ENCODE assay signal across 13 cellular contexts in genomic region chr17:39139137-39139516, GRCh38. TPM values are rescaled to one million over a fixed set of nuclear protein-coding genes. Genes with fewer than 3 reads are reported as not detected.
A peak's percentile ranks its signal among the peaks of the same experiment; 100 is the strongest.
DNase-seq lines count a peak whose midpoint lies in the region; ATAC-seq lines count a peak whose summit lies in the region.
"Had no signal": no experiment of that assay in that cellular context is flagged by ENCODE, and none has a peak within 500 bp of the region (broad histone marks: within the 10 kb centered on the region; RNA-seq: fewer than 3 reads in every experiment).

No MANE protein-coding gene starts in this region.

- H3K4me3 Mint-ChIP-seq in effector memory CD8-positive, alpha-beta T cell = no peak overlapping the region
- H3K4me3 Mint-ChIP-seq in activated T-helper 1 cell treated with anti-CD3 and anti-CD28 coated beads, Interleukin-12 subunit alpha, Interleukin-12 subunit beta, Interleukin-2, Interleukin-4 antibody, amounts not matched to agents 30 ng/mL and 10 ng/mL and 1 ng/mL, durations not matched to agents 14 hours and 24 hours and 36 hours = no peak overlapping the region
- H3K4me3 Mint-ChIP-seq: activated CD4-positive, alpha-beta T cell treated with anti-CD3 and anti-CD28 coated beads for 36 hours had no signal

- no peaks in the 10 kb centered on the region for H3K9me3 Mint-ChIP-seq in effector memory CD8-positive, alpha-beta T cell
- H3K9me3 Mint-ChIP-seq in activated T-helper 1 cell treated with anti-CD3 and anti-CD28 coated beads, Interleukin-12 subunit alpha, Interleukin-12 subunit beta, Interleukin-2, Interleukin-4 antibody, amounts not matched to agents 30 ng/mL and 10 ng/mL and 1 ng/mL, durations not matched to agents 14 hours and 24 hours and 36 hours = no peaks in the 10 kb centered on the region

- peaks cover 5 to 6% of the 10 kb centered on the region in 2 donors for H3K4me1 Mint-ChIP-seq in effector memory CD8-positive, alpha-beta T cell (ENCODE audit: low read depth in 2 of 2)
- H3K4me1 Mint-ChIP-seq in activated T-helper 1 cell treated with anti-CD3 and anti-CD28 coated beads, Interleukin-12 subunit alpha, Interleukin-12 subunit beta, Interleukin-2, Interleukin-4 antibody, amounts not matched to agents 30 ng/mL and 10 ng/mL and 1 ng/mL, durations not matched to agents 14 hours and 24 hours and 36 hours (ENCODE audit: low read depth) = no peaks in the 10 kb centered on the region

- intact Hi-C loops in activated T-helper 1 cell treated with anti-CD3 and anti-CD28 coated beads, Interleukin-12 subunit alpha, Interleukin-12 subunit beta, Interleukin-2, Interleukin-4 antibody, amounts not matched to agents 30 ng/mL and 10 ng/mL and 1 ng/mL, durations not matched to agents 14 hours and 24 hours and 36 hours (cut with micrococcal nuclease) = no loop called here

- H3K36me3 Mint-ChIP-seq in effector memory CD8-positive, alpha-beta T cell (ENCODE audit: insufficient read depth) = no peaks in the 10 kb centered on the region
- H3K36me3 Mint-ChIP-seq in activated T-helper 1 cell treated with anti-CD3 and anti-CD28 coated beads, Interleukin-12 subunit alpha, Interleukin-12 subunit beta, Interleukin-2, Interleukin-4 antibody, amounts not matched to agents 30 ng/mL and 10 ng/mL and 1 ng/mL, durations not matched to agents 14 hours and 24 hours and 36 hours (ENCODE audit: low read depth) = no peaks in the 10 kb centered on the region

- no peaks in the 10 kb centered on the region for H3K27me3 Mint-ChIP-seq in effector memory CD8-positive, alpha-beta T cell
- H3K27me3 Mint-ChIP-seq in activated T-helper 1 cell treated with anti-CD3 and anti-CD28 coated beads, Interleukin-12 subunit alpha, Interleukin-12 subunit beta, Interleukin-2, Interleukin-4 antibody, amounts not matched to agents 30 ng/mL and 10 ng/mL and 1 ng/mL, durations not matched to agents 14 hours and 24 hours and 36 hours (ENCODE audit: insufficient read depth) = peaks cover 3% of the 10 kb centered on the region
- H3K27me3 Mint-ChIP-seq: activated CD4-positive, alpha-beta T cell treated with anti-CD3 and anti-CD28 coated beads for 36 hours had no signal

- no peak for ATAC-seq in effector memory CD8-positive, alpha-beta T cell (replicated peaks)
- ATAC-seq in HG02840 (IDR thresholded peaks at IDR 0.05; ENCODE audit: low FRiP score, unreplicated experiment) (no peak), HG02610 (IDR thresholded peaks at IDR 0.05; ENCODE audit: unreplicated experiment) (no peak)
- ATAC-seq: activated CD4-positive, alpha-beta T cell treated with anti-CD3 and anti-CD28 coated beads for 36 hours had no signal

- peak overlapping the region; percentile 27 to 71 for H3K27ac Mint-ChIP-seq in effector memory CD8-positive, alpha-beta T cell
- no peak overlapping the region for H3K27ac Mint-ChIP-seq in activated T-helper 1 cell treated with anti-CD3 and anti-CD28 coated beads, Interleukin-12 subunit alpha, Interleukin-12 subunit beta, Interleukin-2, Interleukin-4 antibody, amounts not matched to agents 30 ng/mL and 10 ng/mL and 1 ng/mL, durations not matched to agents 14 hours and 24 hours and 36 hours
- H3K27ac Mint-ChIP-seq: activated CD4-positive, alpha-beta T cell treated with anti-CD3 and anti-CD28 coated beads for 36 hours had no signal

- peak; percentile 91 for DNase-seq in GM03348 (ENCODE audit: low spot score)
- peak; percentile 62 for DNase-seq in RKO (ENCODE audit: low spot score)
- DNase-seq in effector memory CD8-positive, alpha-beta T cell = no peak
- peak; percentile 60 for DNase-seq in non-pigmented ciliary epithelial cell (ENCODE audit: low read depth)
- no peak for DNase-seq in NCI-H2029 (lab: John Stamatoyannopoulos, UW)
- no peak for DNase-seq in activated T-helper 1 cell treated with anti-CD3 and anti-CD28 coated beads, Interleukin-12 subunit alpha, Interleukin-12 subunit beta, Interleukin-2, Interleukin-4 antibody, amounts not matched to agents 30 ng/mL and 10 ng/mL and 1 ng/mL, durations not matched to agents 14 hours and 24 hours and 36 hours (ENCODE audit: low spot score)
- DNase-seq: activated CD4-positive, alpha-beta T cell treated with anti-CD3 and anti-CD28 coated beads for 36 hours; activated gamma-delta T cell treated with Interleukin-2 at 50 U/mL for 16 hours; DMS 273 treated with DMSO at 0.1 percent for 48 hours; SHP77 had no signal

RNA-seq across cellular contexts. Expression of gene PLXDC1, which starts 12.3 kb away (rescaled TPM):
- 0.60 TPM in 1 of 2 replicates, not detected in the other for total RNA-seq in activated T-helper 1 cell treated with anti-CD3 and anti-CD28 coated beads, Interleukin-12 subunit alpha, Interleukin-12 subunit beta, Interleukin-2, Interleukin-4 antibody, amounts not matched to agents 30 ng/mL and 10 ng/mL and 1 ng/mL, durations not matched to agents 14 hours and 24 hours and 36 hours

RNA-seq across cellular contexts. Expression of gene ARL5C, which starts 26.8 kb away (rescaled TPM):
- not detected in 2 replicates for total RNA-seq in activated T-helper 1 cell treated with anti-CD3 and anti-CD28 coated beads, Interleukin-12 subunit alpha, Interleukin-12 subunit beta, Interleukin-2, Interleukin-4 antibody, amounts not matched to agents 30 ng/mL and 10 ng/mL and 1 ng/mL, durations not matched to agents 14 hours and 24 hours and 36 hours
- total RNA-seq: activated CD4-positive, alpha-beta T cell treated with anti-CD3 and anti-CD28 coated beads for 36 hours; suprapubic skin had no signal

RNA-seq across cellular contexts. Expression of gene CACNB1, which starts 58.3 kb away (rescaled TPM):
- 21.8 and 22.3 TPM in 2 replicates for total RNA-seq in activated T-helper 1 cell treated with anti-CD3 and anti-CD28 coated beads, Interleukin-12 subunit alpha, Interleukin-12 subunit beta, Interleukin-2, Interleukin-4 antibody, amounts not matched to agents 30 ng/mL and 10 ng/mL and 1 ng/mL, durations not matched to agents 14 hours and 24 hours and 36 hours

Comparison
In these comparisons a context has a peak if more than half of its experiments do, and no peak if none do; other contexts are left out.
1. DNase-seq: peak in GM03348 (single experiment), RKO (single experiment) and non-pigmented ciliary epithelial cell (single experiment); none in effector memory CD8-positive, alpha-beta T cell (0 of 3), NCI-H2029 (single experiment) and activated T-helper 1 cell treated with anti-CD3 and anti-CD28 coated beads, Interleukin-12 subunit alpha, Interleukin-12 subunit beta, Interleukin-2, Interleukin-4 antibody, amounts not matched to agents 30 ng/mL and 10 ng/mL and 1 ng/mL, durations not matched to agents 14 hours and 24 hours and 36 hours (single experiment).